In the genomic region with DNA sequence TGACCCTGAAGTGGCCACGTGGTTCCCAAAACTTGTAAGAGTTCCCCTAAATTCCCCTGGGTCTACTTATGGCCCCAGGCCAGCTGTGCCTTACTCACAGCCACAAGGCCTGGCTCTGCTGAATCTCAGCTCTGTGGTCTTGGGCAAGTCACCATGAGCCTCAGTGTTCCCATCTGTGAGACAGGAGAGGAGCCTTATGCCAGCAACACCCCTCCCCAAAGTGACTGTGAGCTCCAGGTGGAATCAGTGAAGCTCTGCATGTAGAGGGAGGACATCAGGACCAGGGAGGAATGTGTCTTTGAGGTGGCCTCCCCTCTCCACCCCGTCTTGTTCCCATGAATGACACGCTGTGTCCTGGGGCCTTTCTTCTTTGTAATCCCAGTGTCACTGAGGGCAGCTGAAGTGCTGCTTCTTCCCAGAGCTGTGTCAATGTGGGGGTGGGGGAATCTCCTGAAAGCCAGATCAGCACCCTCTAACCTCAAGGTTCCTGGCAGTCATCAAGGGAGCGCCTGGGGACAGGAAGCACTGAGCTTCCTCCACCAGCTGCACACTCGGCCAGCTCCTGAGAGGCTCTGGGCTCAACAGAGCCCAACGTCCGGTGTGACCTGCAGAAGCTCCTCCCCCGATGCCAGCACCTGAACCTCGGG, we compare ENCODE assay signal across 8 cellular contexts.
DNase-seq lines count a peak whose midpoint lies in the region; ATAC-seq and TF ChIP-seq lines count a peak whose summit lies in the region.

No MANE protein-coding gene starts in this region.

- no peak overlapping the region for H3K4me3 ChIP-seq in Jurkat, Clone E6-1 (ENCODE audit: low read length)

- intact Hi-C loops in activated T-helper 2 cell treated with anti-CD3 and anti-CD28 coated beads, Interferon-gamma antibody, Interleukin-2, Interleukin-4, amounts not matched to agents 10 μg/mL and 5 μg/mL and 100 μg/mL, durations not matched to agents 14 hours and 24 hours and 36 hours (cut with micrococcal nuclease): loop anchor here (1.0 to 2.0 kb wide), 2 partner anchors 18 to 24 kb away; no protein-coding TSS in a partner anchor

- peaks cover 63% of the 10 kb centered on the region for H3K4me1 Mint-ChIP-seq in activated T-helper 2 cell treated with anti-CD3 and anti-CD28 coated beads, Interferon-gamma antibody, Interleukin-2, Interleukin-4, amounts not matched to agents 10 μg/mL and 5 μg/mL and 100 μg/mL, durations not matched to agents 14 hours and 24 hours and 36 hours (ENCODE audit: low read depth)
- peaks cover 55% of the 10 kb centered on the region for H3K4me1 Mint-ChIP-seq in osteocyte (ENCODE audit: unreplicated experiment)

- peaks cover 19% of the 10 kb centered on the region for H3K27me3 Mint-ChIP-seq in activated T-helper 2 cell treated with anti-CD3 and anti-CD28 coated beads, Interferon-gamma antibody, Interleukin-2, Interleukin-4, amounts not matched to agents 10 μg/mL and 5 μg/mL and 100 μg/mL, durations not matched to agents 14 hours and 24 hours and 36 hours (ENCODE audit: low read depth)
- no peaks in the 10 kb centered on the region for H3K27me3 Mint-ChIP-seq in osteocyte (ENCODE audit: unreplicated experiment)

- no peak for TF ChIP-seq CTCF in osteocyte (IDR thresholded peaks at IDR 0.05)

- ATAC-seq in GM21515 (IDR thresholded peaks at IDR 0.05; ENCODE audit: unreplicated experiment) (peak; percentile 44), left lobe of liver (peak; percentile 63)

- peak; percentile 37 for DNase-seq in NCI-H2029 (lab: John Stamatoyannopoulos, UW)
- no peak for DNase-seq in NCI-H2029 treated with DMSO at 0.1 percent for 48 hours (lab: John Stamatoyannopoulos, UW)
- peak; percentile 65 for DNase-seq in Jurkat, Clone E6-1 (ENCODE audit: low read depth, low spot score)
- no peak for DNase-seq in activated T-helper 2 cell treated with anti-CD3 and anti-CD28 coated beads, Interferon-gamma antibody, Interleukin-2, Interleukin-4, amounts not matched to agents 10 μg/mL and 5 μg/mL and 100 μg/mL, durations not matched to agents 14 hours and 24 hours and 36 hours (ENCODE audit: low spot score)
- DNase-seq in left lobe of liver (ENCODE audit: low spot score): no peak
- no peak for DNase-seq in inferior parietal cortex (ENCODE audit: extremely low spot score)
- DNase-seq in osteocyte (ENCODE audit: extremely low spot score, unreplicated experiment): no peak

- peak overlapping the region; percentile 64 for H3K27ac Mint-ChIP-seq in activated T-helper 2 cell treated with anti-CD3 and anti-CD28 coated beads, Interferon-gamma antibody, Interleukin-2, Interleukin-4, amounts not matched to agents 10 μg/mL and 5 μg/mL and 100 μg/mL, durations not matched to agents 14 hours and 24 hours and 36 hours
- no peak overlapping the region for H3K27ac Mint-ChIP-seq in osteocyte (ENCODE audit: unreplicated experiment)

- peaks cover 6% of the 10 kb centered on the region for H3K36me3 Mint-ChIP-seq in activated T-helper 2 cell treated with anti-CD3 and anti-CD28 coated beads, Interferon-gamma antibody, Interleukin-2, Interleukin-4, amounts not matched to agents 10 μg/mL and 5 μg/mL and 100 μg/mL, durations not matched to agents 14 hours and 24 hours and 36 hours (ENCODE audit: low read depth)
- H3K36me3 Mint-ChIP-seq in osteocyte (ENCODE audit: unreplicated experiment): no peaks in the 10 kb centered on the region

- H3K4me3 Mint-ChIP-seq in activated T-helper 2 cell treated with anti-CD3 and anti-CD28 coated beads, Interferon-gamma antibody, Interleukin-2, Interleukin-4, amounts not matched to agents 10 μg/mL and 5 μg/mL and 100 μg/mL, durations not matched to agents 14 hours and 24 hours and 36 hours (ENCODE audit: low read depth): peak overlapping the region; percentile 14
- no peak overlapping the region for H3K4me3 Mint-ChIP-seq in osteocyte (ENCODE audit: unreplicated experiment)

- peaks cover 13% of the 10 kb centered on the region for H3K9me3 Mint-ChIP-seq in activated T-helper 2 cell treated with anti-CD3 and anti-CD28 coated beads, Interferon-gamma antibody, Interleukin-2, Interleukin-4, amounts not matched to agents 10 μg/mL and 5 μg/mL and 100 μg/mL, durations not matched to agents 14 hours and 24 hours and 36 hours
- H3K9me3 Mint-ChIP-seq in osteocyte (ENCODE audit: unreplicated experiment): no peaks in the 10 kb centered on the region

Comparison
In these comparisons a context has a peak if more than half of its experiments do, and no peak if none do; other contexts are left out.
1. DNase-seq: peak in NCI-H2029 (single experiment) and Jurkat, Clone E6-1 (single experiment); none in NCI-H2029 treated with DMSO at 0.1 percent for 48 hours (single experiment), activated T-helper 2 cell treated with anti-CD3 and anti-CD28 coated beads, Interferon-gamma antibody, Interleukin-2, Interleukin-4, amounts not matched to agents 10 μg/mL and 5 μg/mL and 100 μg/mL, durations not matched to agents 14 hours and 24 hours and 36 hours (single experiment), left lobe of liver (single experiment), inferior parietal cortex (single experiment) and osteocyte (single experiment).